In the genomic region with DNA sequence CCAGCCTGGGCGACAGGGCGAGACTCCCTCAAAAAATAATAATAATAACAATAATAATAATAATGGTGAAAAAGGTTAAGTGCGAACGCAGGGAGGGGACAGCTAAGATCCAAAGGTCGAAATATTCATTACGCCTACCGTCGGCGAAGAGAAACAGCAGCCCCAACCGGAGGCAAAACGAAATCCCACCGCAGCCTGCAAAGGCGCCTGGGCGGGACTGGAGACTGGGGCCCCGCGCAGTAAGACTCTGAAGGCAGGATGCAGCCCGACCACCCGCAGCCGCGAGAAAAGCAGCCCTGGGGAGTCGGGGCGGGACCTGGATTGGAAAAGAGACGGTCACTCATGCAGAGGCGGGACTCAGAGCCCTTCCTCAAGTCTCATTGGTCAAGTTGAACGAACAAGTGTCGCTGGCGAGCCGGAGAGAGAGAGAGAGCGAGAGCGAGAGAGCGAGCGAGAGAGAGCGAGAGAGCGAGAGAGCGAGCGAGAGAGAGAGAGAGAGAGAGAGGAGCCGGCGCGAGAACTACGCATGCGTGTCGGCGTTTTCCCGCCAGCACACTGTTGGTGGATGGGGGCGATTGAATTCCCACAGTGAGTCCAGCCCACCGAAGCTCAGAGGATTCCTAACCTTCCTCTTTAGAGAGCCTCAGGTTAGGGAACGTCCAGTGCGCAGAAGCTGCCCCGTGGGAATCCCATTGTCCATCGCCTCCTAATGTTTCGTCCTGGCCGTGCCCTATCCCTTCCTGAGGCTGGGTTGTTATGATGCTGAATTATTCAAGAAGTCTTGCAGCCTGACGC, we compare ENCODE assay signal across 8 cellular contexts. TPM values are rescaled to one million over a fixed set of nuclear protein-coding genes. Genes with fewer than 3 reads are reported as not detected.
DNase-seq lines count a peak whose midpoint lies in the region; ATAC-seq and TF ChIP-seq lines count a peak whose summit lies in the region.

No MANE protein-coding gene starts in this region.

- TF ChIP-seq CTCF in C4-2B (conservative IDR thresholded peaks at IDR 0.05), result no peak
- TF ChIP-seq CTCF in coronary artery (IDR thresholded peaks at IDR 0.05), result peak; percentile 99

- ATAC-seq in GM19324 (IDR thresholded peaks at IDR 0.05; ENCODE audit: low FRiP score, unreplicated experiment), result peak; percentile 91
- peak; percentile 89 for ATAC-seq in HG03460 (IDR thresholded peaks at IDR 0.05; ENCODE audit: unreplicated experiment)
- ATAC-seq in left lobe of liver, result peak; percentile 91

- H3K27ac ChIP-seq in C4-2B (peak overlapping the region; percentile 67), coronary artery (peak overlapping the region; percentile 88 to 91)

- H3K4me3 ChIP-seq in coronary artery, result peak overlapping the region; percentile 67

- DNase-seq in NCI-H524 treated with DMSO at 0.1 percent for 48 hours (lab: John Stamatoyannopoulos, UW) (peak; percentile 94), coronary artery (ENCODE audit: low spot score) (peak; percentile 99), left lobe of liver (ENCODE audit: low spot score) (peak; percentile 97)
- peak; percentile 97 for DNase-seq in activated CD4-positive, alpha-beta T cell treated with anti-CD3 and anti-CD28 coated beads for 48 hours
- DNase-seq in stimulated activated CD4-positive, alpha-beta T cell treated with anti-CD3 and anti-CD28 coated beads, Interleukin-2, amount 100 ng/mL, for 24 hours, result peak; percentile 89 to 95

RNA-seq across cellular contexts. Expression of a gene that starts 10.7 kb away (rescaled TPM):
- 9.6 TPM for total RNA-seq in left lobe of liver

RNA-seq across cellular contexts. Expression of a gene that starts 17.6 kb away (rescaled TPM):
- 24.9 TPM for total RNA-seq in left lobe of liver

RNA-seq across cellular contexts. Expression of a gene that starts 28.7 kb away (rescaled TPM):
- total RNA-seq in left lobe of liver, result 22.6 TPM

RNA-seq across cellular contexts. Expression of a gene that starts 32.7 kb away (rescaled TPM):
- 2.5 TPM for total RNA-seq in left lobe of liver

RNA-seq across cellular contexts. Expression of a gene that starts 36.1 kb away (rescaled TPM):
- 22.6 TPM for total RNA-seq in left lobe of liver

Comparison
In these comparisons a context has a peak if more than half of its experiments do, and no peak if none do; other contexts are left out.
1. Peak in every context shown above with its lines: DNase-seq, ATAC-seq, H3K4me3 ChIP-seq and H3K27ac ChIP-seq.